Comparison of ENCODE assay signal across 12 cellular contexts in the genomic region with DNA sequence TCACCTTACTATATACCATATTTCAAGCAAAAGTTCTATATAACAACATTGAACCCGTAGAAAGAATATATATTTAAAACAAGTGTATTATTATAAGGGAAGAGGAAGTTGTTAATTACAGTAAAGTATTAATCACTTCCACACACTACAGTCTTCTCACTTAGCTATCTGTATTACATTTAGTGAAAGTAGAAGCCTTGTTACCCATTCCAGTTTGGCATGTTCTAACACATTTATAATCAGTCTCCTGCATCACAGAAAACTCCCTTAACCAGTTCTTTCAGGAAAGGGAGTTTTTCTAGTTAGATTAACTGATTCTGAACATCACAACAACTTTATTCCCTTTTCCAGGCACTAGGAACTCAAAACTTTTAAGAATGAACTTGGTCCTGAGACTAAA. TPM values are rescaled to one million over a fixed set of nuclear protein-coding genes. Genes with fewer than 3 reads are reported as not detected.
DNase-seq lines count a peak whose midpoint lies in the region; ATAC-seq and TF ChIP-seq lines count a peak whose summit lies in the region.
"Had no signal": no experiment of that assay in that cellular context is flagged by ENCODE, and none has a peak within 500 bp of the region (broad histone marks: within the 10 kb centered on the region; RNA-seq: fewer than 3 reads in every experiment).

No MANE protein-coding gene starts in this region.

- DNase-seq in CD4-positive, CD25-positive, alpha-beta regulatory T cell = no peak
- DNase-seq in activated B cell treated with CpG ODN at 0.5 μM for 24 hours (no peak), memory B cell (ENCODE audit: low spot score in 2 of 2) (no peak), H7 (no peak), mucosa of gallbladder (ENCODE audit: low spot score) (no peak)
- DNase-seq: adrenal gland, dermis blood vessel endothelial cell, gastrocnemius medialis, PC-3, testis had no signal

- peaks cover 5% of the 10 kb centered on the region for H3F3A ChIP-seq in DOHH2 (ENCODE audit: control insufficient read depth, insufficient read depth)

- H3K4me3 Mint-ChIP-seq in CD4-positive, CD25-positive, alpha-beta regulatory T cell = peak overlapping the region in 2 of 4 donors; percentile 37
- H3K4me3 Mint-ChIP-seq in activated B cell treated with CpG ODN at 0.5 μM for 24 hours (peak overlapping the region; percentile 15), memory B cell (no peak overlapping the region)

- peak in 1 of 2 donors; percentile 25 for ATAC-seq in CD4-positive, CD25-positive, alpha-beta regulatory T cell (ENCODE audit: low read depth in 2 of 2)
- ATAC-seq in activated B cell treated with CpG ODN at 0.5 μM for 24 hours (ENCODE audit: low read depth) = peak; percentile 32
- peak; percentile 38 for ATAC-seq in memory B cell (ENCODE audit: low read depth)
- no peak for ATAC-seq in GM19455 (IDR thresholded peaks at IDR 0.05; ENCODE audit: unreplicated experiment)
- ATAC-seq: gastrocnemius medialis, PC-3 had no signal

- H3K27me3 ChIP-seq in CD4-positive, CD25-positive, alpha-beta regulatory T cell (ENCODE audit: control insufficient read depth, insufficient read depth, low read length) = no peaks in the 10 kb centered on the region
- H3K27me3 ChIP-seq in DOHH2 (ENCODE audit: control insufficient read depth, low read length) (no peaks in the 10 kb centered on the region), H7 (ENCODE audit: control insufficient read depth, insufficient read depth, low read length) (no peaks in the 10 kb centered on the region)
- H3K27me3 ChIP-seq: adrenal gland, gastrocnemius medialis, testis had no signal

- intact Hi-C loops in activated B cell treated with CpG ODN at 0.5 μM for 24 hours (cut with micrococcal nuclease) = loop anchor here (1.0 kb wide), 1 partner anchor 9 kb away; no protein-coding TSS in a partner anchor

- peak overlapping the region; percentile 86 for H3K4me3 ChIP-seq in CD4-positive, CD25-positive, alpha-beta regulatory T cell (ENCODE audit: low read depth, low read length)
- peak overlapping the region; percentile 22; the same call in 1 of the 2 replicates for H3K4me3 ChIP-seq in DOHH2 (ENCODE audit: low read length)
- no peak overlapping the region for H3K4me3 ChIP-seq in H7 (ENCODE audit: insufficient read depth, low read depth, low read length)
- H3K4me3 ChIP-seq: adrenal gland, gastrocnemius medialis, testis had no signal

- POLR2A ChIA-PET in activated B cell treated with CpG ODN at 0.5 μM for 24 hours (lab: Charles Lee) = interaction anchor here (1.4 kb wide), 1 partner anchor 35 kb away, joined by 3 read pairs; no protein-coding TSS in a partner anchor

- peak overlapping the region in 1 of 3 donors; percentile 77 for H3K27ac Mint-ChIP-seq in CD4-positive, CD25-positive, alpha-beta regulatory T cell
- peak overlapping the region; percentile 38 for H3K27ac Mint-ChIP-seq in activated B cell treated with CpG ODN at 0.5 μM for 24 hours
- H3K27ac Mint-ChIP-seq in memory B cell = peak overlapping the region; percentile 54

- CTCF ChIA-PET in activated B cell treated with CpG ODN at 0.5 μM for 24 hours (lab: Charles Lee) = no interaction called here

- no peak for TF ChIP-seq CTCF in DOHH2 (IDR thresholded peaks at IDR 0.05; ENCODE audit: low read depth, low read length, poor library complexity, severe bottlenecking)
- TF ChIP-seq CTCF in activated B cell treated with CpG ODN at 0.5 μM for 24 hours (IDR thresholded peaks at IDR 0.05) = no peak

- H4K20me1 ChIP-seq in DOHH2 (ENCODE audit: control insufficient read depth, insufficient read depth, low read depth, low read length) = peaks cover 30% of the 10 kb centered on the region

- peaks cover 12% of the 10 kb centered on the region for H3K36me3 ChIP-seq in CD4-positive, CD25-positive, alpha-beta regulatory T cell (ENCODE audit: control insufficient read depth, insufficient read depth, low read length)
- peaks cover 47% of the 10 kb centered on the region for H3K36me3 ChIP-seq in DOHH2 (ENCODE audit: control insufficient read depth, low read length)
- H3K36me3 ChIP-seq in H7 (replicated peaks; ENCODE audit: control insufficient read depth, insufficient read depth, low read length) = no peaks in the 10 kb centered on the region
- H3K36me3 ChIP-seq: adrenal gland, gastrocnemius medialis had no signal

- H3K4me2 ChIP-seq in DOHH2 (ENCODE audit: low read length) = peak overlapping the region; percentile 93

- no peak overlapping the region for H3K27ac ChIP-seq in CD4-positive, CD25-positive, alpha-beta regulatory T cell (ENCODE audit: insufficient read depth, low read length, poor library complexity, severe bottlenecking)
- H3K27ac ChIP-seq in DOHH2 (ENCODE audit: low read depth, low read length) = no peak overlapping the region
- H3K27ac ChIP-seq: adrenal gland, gastrocnemius medialis, testis had no signal

- peaks cover 86% of the 10 kb centered on the region for H3K4me1 ChIP-seq in CD4-positive, CD25-positive, alpha-beta regulatory T cell (ENCODE audit: control insufficient read depth, insufficient read depth, low read length, poor library complexity, severe bottlenecking)
- peaks cover 94% of the 10 kb centered on the region for H3K4me1 ChIP-seq in DOHH2 (ENCODE audit: control insufficient read depth, low read length)

- H3K9me3 ChIP-seq in CD4-positive, CD25-positive, alpha-beta regulatory T cell (ENCODE audit: control insufficient read depth in 2 of 2, low read length in 2 of 2) = no peaks in the 10 kb centered on the region
- H3K9me3 ChIP-seq in DOHH2 (ENCODE audit: control insufficient read depth, insufficient read depth, low read length) = no peaks in the 10 kb centered on the region
- H3K9me3 ChIP-seq: adrenal gland, gastrocnemius medialis, testis had no signal

- H3K4me1 Mint-ChIP-seq in CD4-positive, CD25-positive, alpha-beta regulatory T cell = peaks cover 71 to 94% (median 83%) of the 10 kb centered on the region in 4 donors
- H3K4me1 Mint-ChIP-seq in activated B cell treated with CpG ODN at 0.5 μM for 24 hours = peaks cover 86% of the 10 kb centered on the region
- peaks cover 41% of the 10 kb centered on the region for H3K4me1 Mint-ChIP-seq in memory B cell

- H3K36me3 Mint-ChIP-seq in CD4-positive, CD25-positive, alpha-beta regulatory T cell = peaks cover 4% of the 10 kb centered on the region
- peaks cover 18% of the 10 kb centered on the region for H3K36me3 Mint-ChIP-seq in activated B cell treated with CpG ODN at 0.5 μM for 24 hours (ENCODE audit: low read depth)
- H3K36me3 Mint-ChIP-seq in memory B cell = peaks cover 2% of the 10 kb centered on the region

- H3K9me3 Mint-ChIP-seq in CD4-positive, CD25-positive, alpha-beta regulatory T cell = no peaks in the 10 kb centered on the region
- H3K9me3 Mint-ChIP-seq in activated B cell treated with CpG ODN at 0.5 μM for 24 hours (no peaks in the 10 kb centered on the region), memory B cell (no peaks in the 10 kb centered on the region)

- H3K27me3 Mint-ChIP-seq in CD4-positive, CD25-positive, alpha-beta regulatory T cell = no peaks in the 10 kb centered on the region
- H3K27me3 Mint-ChIP-seq in activated B cell treated with CpG ODN at 0.5 μM for 24 hours (no peaks in the 10 kb centered on the region), memory B cell (no peaks in the 10 kb centered on the region)

- no peaks in the 10 kb centered on the region for H3K9me2 ChIP-seq in DOHH2 (replicated peaks; ENCODE audit: control insufficient read depth, low read length)

- H3K79me2 ChIP-seq in DOHH2 (ENCODE audit: control insufficient read depth, low read length) = peaks cover 100% of the 10 kb centered on the region

RNA-seq across cellular contexts. Expression of a gene that starts 6.9 kb away (rescaled TPM):
- 56.8 TPM for total RNA-seq in CD4-positive, CD25-positive, alpha-beta regulatory T cell
- polyA plus RNA-seq in CD4-positive, CD25-positive, alpha-beta regulatory T cell = 10 to 100 TPM; 36.8 to 54.7 (median 45.1) TPM
- total RNA-seq in activated B cell treated with CpG ODN at 0.5 μM for 24 hours (55.9 and 63.8 TPM in 2 replicates), mucosa of gallbladder (72.3 TPM)
- 19.5 and 22.1 TPM in 2 replicates for total RNA-seq in H7 (2014; rRNA removed; shearing (Covaris generic))
